In genomic region chr5:139738777-139739611, GRCh38 we compare ENCODE assay signal across 2 cellular contexts.
TF ChIP-seq lines count a peak whose summit lies in the region.

No MANE protein-coding gene starts in this region.

TF ChIP-seq in GM23338, 12 proteins besides CTCF, POLR2A, EP300 and RAD21:
- no peak for TF ChIP-seq EZH2 (IDR thresholded peaks at IDR 0.05; ENCODE audit: low read depth, unreplicated experiment)
- no peak for TF ChIP-seq STAT1 (IDR thresholded peaks at IDR 0.05; ENCODE audit: unreplicated experiment)
- no peak for TF ChIP-seq POLR2AphosphoS5 (IDR thresholded peaks at IDR 0.05; ENCODE audit: low read depth)
- TF ChIP-seq, protein P1, sequence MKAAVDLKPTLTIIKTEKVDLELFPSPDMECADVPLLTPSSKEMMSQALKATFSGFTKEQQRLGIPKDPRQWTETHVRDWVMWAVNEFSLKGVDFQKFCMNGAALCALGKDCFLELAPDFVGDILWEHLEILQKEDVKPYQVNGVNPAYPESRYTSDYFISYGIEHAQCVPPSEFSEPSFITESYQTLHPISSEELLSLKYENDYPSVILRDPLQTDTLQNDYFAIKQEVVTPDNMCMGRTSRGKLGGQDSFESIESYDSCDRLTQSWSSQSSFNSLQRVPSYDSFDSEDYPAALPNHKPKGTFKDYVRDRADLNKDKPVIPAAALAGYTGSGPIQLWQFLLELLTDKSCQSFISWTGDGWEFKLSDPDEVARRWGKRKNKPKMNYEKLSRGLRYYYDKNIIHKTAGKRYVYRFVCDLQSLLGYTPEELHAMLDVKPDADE (IDR thresholded peaks at IDR 0.05) = no peak
- no peak for TF ChIP-seq ZNF331 (CRISPR knock-in tag; IDR thresholded peaks at IDR 0.05; ENCODE audit: low read depth)
- TF ChIP-seq JUNB (IDR thresholded peaks at IDR 0.05; ENCODE audit: unreplicated experiment) = no peak
- TF ChIP-seq CREB1 (CRISPR knock-in tag; IDR thresholded peaks at IDR 0.05; ENCODE audit: low read depth) = no peak
- TF ChIP-seq, protein P2, sequence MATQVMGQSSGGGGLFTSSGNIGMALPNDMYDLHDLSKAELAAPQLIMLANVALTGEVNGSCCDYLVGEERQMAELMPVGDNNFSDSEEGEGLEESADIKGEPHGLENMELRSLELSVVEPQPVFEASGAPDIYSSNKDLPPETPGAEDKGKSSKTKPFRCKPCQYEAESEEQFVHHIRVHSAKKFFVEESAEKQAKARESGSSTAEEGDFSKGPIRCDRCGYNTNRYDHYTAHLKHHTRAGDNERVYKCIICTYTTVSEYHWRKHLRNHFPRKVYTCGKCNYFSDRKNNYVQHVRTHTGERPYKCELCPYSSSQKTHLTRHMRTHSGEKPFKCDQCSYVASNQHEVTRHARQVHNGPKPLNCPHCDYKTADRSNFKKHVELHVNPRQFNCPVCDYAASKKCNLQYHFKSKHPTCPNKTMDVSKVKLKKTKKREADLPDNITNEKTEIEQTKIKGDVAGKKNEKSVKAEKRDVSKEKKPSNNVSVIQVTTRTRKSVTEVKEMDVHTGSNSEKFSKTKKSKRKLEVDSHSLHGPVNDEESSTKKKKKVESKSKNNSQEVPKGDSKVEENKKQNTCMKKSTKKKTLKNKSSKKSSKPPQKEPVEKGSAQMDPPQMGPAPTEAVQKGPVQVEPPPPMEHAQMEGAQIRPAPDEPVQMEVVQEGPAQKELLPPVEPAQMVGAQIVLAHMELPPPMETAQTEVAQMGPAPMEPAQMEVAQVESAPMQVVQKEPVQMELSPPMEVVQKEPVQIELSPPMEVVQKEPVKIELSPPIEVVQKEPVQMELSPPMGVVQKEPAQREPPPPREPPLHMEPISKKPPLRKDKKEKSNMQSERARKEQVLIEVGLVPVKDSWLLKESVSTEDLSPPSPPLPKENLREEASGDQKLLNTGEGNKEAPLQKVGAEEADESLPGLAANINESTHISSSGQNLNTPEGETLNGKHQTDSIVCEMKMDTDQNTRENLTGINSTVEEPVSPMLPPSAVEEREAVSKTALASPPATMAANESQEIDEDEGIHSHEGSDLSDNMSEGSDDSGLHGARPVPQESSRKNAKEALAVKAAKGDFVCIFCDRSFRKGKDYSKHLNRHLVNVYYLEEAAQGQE (IDR thresholded peaks at IDR 0.05; ENCODE audit: unreplicated experiment) = no peak
- no peak for TF ChIP-seq EZH2phosphoT487 (IDR thresholded peaks at IDR 0.05; ENCODE audit: unreplicated experiment)
- no peak for TF ChIP-seq ZNF114 (CRISPR knock-in tag; IDR thresholded peaks at IDR 0.05)
- TF ChIP-seq, protein P3, sequence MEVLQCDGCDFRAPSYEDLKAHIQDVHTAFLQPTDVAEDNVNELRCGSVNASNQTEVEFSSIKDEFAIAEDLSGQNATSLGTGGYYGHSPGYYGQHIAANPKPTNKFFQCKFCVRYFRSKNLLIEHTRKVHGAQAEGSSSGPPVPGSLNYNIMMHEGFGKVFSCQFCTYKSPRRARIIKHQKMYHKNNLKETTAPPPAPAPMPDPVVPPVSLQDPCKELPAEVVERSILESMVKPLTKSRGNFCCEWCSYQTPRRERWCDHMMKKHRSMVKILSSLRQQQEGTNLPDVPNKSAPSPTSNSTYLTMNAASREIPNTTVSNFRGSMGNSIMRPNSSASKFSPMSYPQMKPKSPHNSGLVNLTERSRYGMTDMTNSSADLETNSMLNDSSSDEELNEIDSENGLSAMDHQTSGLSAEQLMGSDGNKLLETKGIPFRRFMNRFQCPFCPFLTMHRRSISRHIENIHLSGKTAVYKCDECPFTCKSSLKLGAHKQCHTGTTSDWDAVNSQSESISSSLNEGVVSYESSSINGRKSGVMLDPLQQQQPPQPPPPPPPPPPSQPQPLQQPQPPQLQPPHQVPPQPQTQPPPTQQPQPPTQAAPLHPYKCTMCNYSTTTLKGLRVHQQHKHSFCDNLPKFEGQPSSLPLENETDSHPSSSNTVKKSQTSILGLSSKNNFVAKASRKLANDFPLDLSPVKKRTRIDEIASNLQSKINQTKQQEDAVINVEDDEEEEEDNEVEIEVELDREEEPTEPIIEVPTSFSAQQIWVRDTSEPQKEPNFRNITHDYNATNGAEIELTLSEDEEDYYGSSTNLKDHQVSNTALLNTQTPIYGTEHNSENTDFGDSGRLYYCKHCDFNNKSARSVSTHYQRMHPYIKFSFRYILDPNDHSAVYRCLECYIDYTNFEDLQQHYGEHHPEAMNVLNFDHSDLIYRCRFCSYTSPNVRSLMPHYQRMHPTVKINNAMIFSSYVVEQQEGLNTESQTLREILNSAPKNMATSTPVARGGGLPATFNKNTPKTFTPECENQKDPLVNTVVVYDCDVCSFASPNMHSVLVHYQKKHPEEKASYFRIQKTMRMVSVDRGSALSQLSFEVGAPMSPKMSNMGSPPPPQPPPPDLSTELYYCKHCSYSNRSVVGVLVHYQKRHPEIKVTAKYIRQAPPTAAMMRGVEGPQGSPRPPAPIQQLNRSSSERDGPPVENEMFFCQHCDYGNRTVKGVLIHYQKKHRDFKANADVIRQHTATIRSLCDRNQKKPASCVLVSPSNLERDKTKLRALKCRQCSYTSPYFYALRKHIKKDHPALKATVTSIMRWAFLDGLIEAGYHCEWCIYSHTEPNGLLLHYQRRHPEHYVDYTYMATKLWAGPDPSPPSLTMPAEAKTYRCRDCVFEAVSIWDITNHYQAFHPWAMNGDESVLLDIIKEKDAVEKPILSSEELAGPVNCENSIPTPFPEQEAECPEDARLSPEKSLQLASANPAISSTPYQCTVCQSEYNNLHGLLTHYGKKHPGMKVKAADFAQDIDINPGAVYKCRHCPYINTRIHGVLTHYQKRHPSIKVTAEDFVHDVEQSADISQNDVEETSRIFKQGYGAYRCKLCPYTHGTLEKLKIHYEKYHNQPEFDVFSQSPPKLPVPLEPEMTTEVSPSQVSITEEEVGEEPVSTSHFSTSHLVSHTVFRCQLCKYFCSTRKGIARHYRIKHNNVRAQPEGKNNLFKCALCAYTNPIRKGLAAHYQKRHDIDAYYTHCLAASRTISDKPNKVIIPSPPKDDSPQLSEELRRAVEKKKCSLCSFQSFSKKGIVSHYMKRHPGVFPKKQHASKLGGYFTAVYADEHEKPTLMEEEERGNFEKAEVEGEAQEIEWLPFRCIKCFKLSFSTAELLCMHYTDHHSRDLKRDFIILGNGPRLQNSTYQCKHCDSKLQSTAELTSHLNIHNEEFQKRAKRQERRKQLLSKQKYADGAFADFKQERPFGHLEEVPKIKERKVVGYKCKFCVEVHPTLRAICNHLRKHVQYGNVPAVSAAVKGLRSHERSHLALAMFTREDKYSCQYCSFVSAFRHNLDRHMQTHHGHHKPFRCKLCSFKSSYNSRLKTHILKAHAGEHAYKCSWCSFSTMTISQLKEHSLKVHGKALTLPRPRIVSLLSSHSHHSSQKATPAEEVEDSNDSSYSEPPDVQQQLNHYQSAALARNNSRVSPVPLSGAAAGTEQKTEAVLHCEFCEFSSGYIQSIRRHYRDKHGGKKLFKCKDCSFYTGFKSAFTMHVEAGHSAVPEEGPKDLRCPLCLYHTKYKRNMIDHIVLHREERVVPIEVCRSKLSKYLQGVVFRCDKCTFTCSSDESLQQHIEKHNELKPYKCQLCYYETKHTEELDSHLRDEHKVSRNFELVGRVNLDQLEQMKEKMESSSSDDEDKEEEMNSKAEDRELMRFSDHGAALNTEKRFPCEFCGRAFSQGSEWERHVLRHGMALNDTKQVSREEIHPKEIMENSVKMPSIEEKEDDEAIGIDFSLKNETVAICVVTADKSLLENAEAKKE (CRISPR knock-in tag; IDR thresholded peaks at IDR 0.05) = no peak
- no peak for TF ChIP-seq NANOG (IDR thresholded peaks at IDR 0.05; ENCODE audit: borderline replicate concordance)
TF ChIP-seq in GM23338: peak in this region for 0.

TF ChIP-seq in WTC11, 78 proteins besides CTCF, POLR2A, EP300 and RAD21:
- no peak for TF ChIP-seq JUN (CRISPR knock-in tag; IDR thresholded peaks at IDR 0.05)
- TF ChIP-seq, protein P4, sequence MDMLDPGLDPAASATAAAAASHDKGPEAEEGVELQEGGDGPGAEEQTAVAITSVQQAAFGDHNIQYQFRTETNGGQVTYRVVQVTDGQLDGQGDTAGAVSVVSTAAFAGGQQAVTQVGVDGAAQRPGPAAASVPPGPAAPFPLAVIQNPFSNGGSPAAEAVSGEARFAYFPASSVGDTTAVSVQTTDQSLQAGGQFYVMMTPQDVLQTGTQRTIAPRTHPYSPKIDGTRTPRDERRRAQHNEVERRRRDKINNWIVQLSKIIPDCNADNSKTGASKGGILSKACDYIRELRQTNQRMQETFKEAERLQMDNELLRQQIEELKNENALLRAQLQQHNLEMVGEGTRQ (CRISPR knock-in tag; IDR thresholded peaks at IDR 0.05) = no peak
- no peak for TF ChIP-seq CDX4 (CRISPR knock-in tag; IDR thresholded peaks at IDR 0.05; ENCODE audit: borderline replicate concordance)
- TF ChIP-seq NFYB (CRISPR knock-in tag; conservative IDR thresholded peaks at IDR 0.05; ENCODE audit: low read depth) = no peak
- TF ChIP-seq ZNF423 (CRISPR knock-in tag; IDR thresholded peaks at IDR 0.05) = no peak
- TF ChIP-seq FOXK1 (CRISPR knock-in tag; IDR thresholded peaks at IDR 0.05) = no peak
